In genomic region chr6:131427441-131428051, GRCh38 we compare ENCODE assay signal across 20 cellular contexts.
"Had no signal": no experiment of that assay in that cellular context is flagged by ENCODE, and none has a peak within 500 bp of the region (broad histone marks: within the 10 kb centered on the region; RNA-seq: fewer than 3 reads in every experiment).

No MANE protein-coding gene starts in this region.

- H3K79me2 ChIP-seq: parathyroid adenoma had no signal

- ATAC-seq: heart right ventricle; naive thymus-derived CD8-positive, alpha-beta T cell; stimulated activated naive CD8-positive, alpha-beta T cell treated with anti-CD3 and anti-CD28 coated beads, Interleukin-15, Interleukin-2, amounts not matched to agents 100 U/mL and 50 U/mL, for 24 hours had no signal

- H2AFZ ChIP-seq: parathyroid adenoma had no signal

- H3K4me3 ChIP-seq: heart right ventricle, right atrium auricular region, SK-N-MC, suprapubic skin had no signal

- H3K36me3 ChIP-seq: brain microvascular endothelial cell, heart right ventricle, right atrium auricular region, suprapubic skin had no signal

- H3K27ac ChIP-seq: brain microvascular endothelial cell, heart right ventricle, parathyroid adenoma, right atrium auricular region, SK-N-MC, suprapubic skin had no signal

- H3K27me3 ChIP-seq: brain microvascular endothelial cell, right atrium auricular region, suprapubic skin had no signal

- H3K9ac ChIP-seq: parathyroid adenoma had no signal

- H3K4me1 ChIP-seq: parathyroid adenoma, right atrium auricular region, suprapubic skin had no signal

- DNase-seq: activated CD4-positive, alpha-beta T cell treated with anti-CD3 and anti-CD28 coated beads for 1 hour; activated CD4-positive, alpha-beta T cell treated with anti-CD3 and anti-CD28 coated beads, Interleukin-2, amount 50 U/mL, for 4 hours; activated naive CD4-positive, alpha-beta T cell treated with anti-CD3 and anti-CD28 coated beads, Interleukin-2, amount 10 ng/mL, durations not matched to agents 7 days and 5 days; amniotic stem cell; brain microvascular endothelial cell; dermis blood vessel endothelial cell; endodermal cell; heart right ventricle; mammary epithelial cell; naive thymus-derived CD8-positive, alpha-beta T cell; small intestine; stimulated activated CD4-positive, alpha-beta T cell treated with anti-CD3 and anti-CD28 coated beads, Interleukin-4, amount 100 ng/mL, for 4 hours; stimulated activated CD8-positive, alpha-beta memory T cell treated with anti-CD3 and anti-CD28 coated beads, Interleukin-4, amount 100 ng/mL, for 48 hours; stimulated activated naive CD8-positive, alpha-beta T cell treated with anti-CD3 and anti-CD28 coated beads, Interleukin-15, Interleukin-2, amounts not matched to agents 100 U/mL and 50 U/mL, for 24 hours; T-cell; T1000 had no signal

- H3K9me3 ChIP-seq: right atrium auricular region, suprapubic skin had no signal
